In genomic region chr2:30265441-30266015, GRCh38 we compare ENCODE assay signal across 11 cellular contexts. TPM values are rescaled to one million over a fixed set of nuclear protein-coding genes. Genes with fewer than 3 reads are reported as not detected.
DNase-seq lines count a peak whose midpoint lies in the region; ATAC-seq and TF ChIP-seq lines count a peak whose summit lies in the region.
"Had no signal": no experiment of that assay in that cellular context is flagged by ENCODE, and none has a peak within 500 bp of the region (broad histone marks: within the 10 kb centered on the region; RNA-seq: fewer than 3 reads in every experiment).

No MANE protein-coding gene starts in this region.

- TF ChIP-seq POLR2A in IMR-90 (IDR thresholded peaks at IDR 0.05; ENCODE audit: low read depth, low read length): no peak

- H3K4me1 Mint-ChIP-seq in naive B cell (peaks cover 51 to 95% (median 79%) of the 10 kb centered on the region in 3 donors), CD14-positive monocyte (peaks cover 30% of the 10 kb centered on the region)

- peak overlapping the region; percentile 97 for H2BK5ac ChIP-seq in IMR-90 (ENCODE audit: low read depth, low read length, poor library complexity, severe bottlenecking)

- H3K4me3 Mint-ChIP-seq in naive B cell: peak overlapping the region in 7 of 8 donors; percentile 53 to 89 (median 78)
- peak overlapping the region in 1 of 2 donors; percentile 90 for H3K4me3 Mint-ChIP-seq in CD14-positive monocyte
- H3K4me3 Mint-ChIP-seq: type B pancreatic cell had no signal

- H2AK5ac ChIP-seq in IMR-90 (ENCODE audit: low read depth, low read length): peak overlapping the region; percentile 72; the same call in 1 of the 2 replicates

- H3K14ac ChIP-seq in IMR-90 (replicated peaks; ENCODE audit: low read depth, low read length): peak overlapping the region; percentile 94

- peaks cover 4% of the 10 kb centered on the region for H3K36me3 ChIP-seq in IMR-90 (ENCODE audit: control insufficient read depth, insufficient read depth, low read length)

- CTCF ChIA-PET in IMR-90 (lab: Yijun Ruan, JAX): interaction anchor here (0.6 to 1.0 kb wide), 3 partner anchors 11 to 27 kb away, joined by 3 to 5 read pairs (median 4); no protein-coding TSS in a partner anchor

- peak overlapping the region; percentile 81 for H3K9ac ChIP-seq in IMR-90 (ENCODE audit: low read depth, low read length)

- H2AK9ac ChIP-seq in IMR-90 (replicated peaks; ENCODE audit: low read depth, low read length, poor library complexity): no peak overlapping the region

- peak overlapping the region; percentile 71 for H3K56ac ChIP-seq in IMR-90 (ENCODE audit: extremely low read depth, insufficient read depth, low read length)

- H3K27ac Mint-ChIP-seq in naive B cell (peak overlapping the region; percentile 79 to 98 (median 94)), CD14-positive monocyte (peak overlapping the region in 3 of 7 donors; percentile 47 to 91 (median 63))
- H3K27ac Mint-ChIP-seq: type B pancreatic cell had no signal

- peaks cover 6 to 22% of the 10 kb centered on the region in 2 donors for H3K36me3 Mint-ChIP-seq in naive B cell
- peaks cover 0 to 1% of the 10 kb centered on the region in 2 donors for H3K36me3 Mint-ChIP-seq in CD14-positive monocyte

- H3K27me3 Mint-ChIP-seq in naive B cell (no peaks in the 10 kb centered on the region), CD14-positive monocyte (ENCODE audit: low read depth in 3 of 3) (peaks cover 3 to 7% (median 6%) of the 10 kb centered on the region in 3 donors)
- H3K27me3 Mint-ChIP-seq: type B pancreatic cell had no signal

- peak overlapping the region; percentile 100 for H4K5ac ChIP-seq in IMR-90 (ENCODE audit: low read depth, low read length)

- TF ChIP-seq CTCF in AG10803 (conservative IDR thresholded peaks at IDR 0.05; ENCODE audit: low read length) (no peak), IMR-90 (conservative IDR thresholded peaks at IDR 0.05; ENCODE audit: low read depth, low read length) (no peak), astrocyte of the spinal cord (IDR thresholded peaks at IDR 0.05; ENCODE audit: low read depth, low read length) (no peak), CD14-positive monocyte (IDR thresholded peaks at IDR 0.05) (no peak)

- H2BK120ac ChIP-seq in IMR-90 (ENCODE audit: low read depth, low read length): peak overlapping the region; percentile 98

- H2BK15ac ChIP-seq in IMR-90 (ENCODE audit: low read depth, low read length): peak overlapping the region; percentile 84; the same call in 1 of the 3 replicates

- peak overlapping the region; percentile 79 for H3K4me2 ChIP-seq in IMR-90 (ENCODE audit: low read depth, low read length)

- BruUV-seq in IMR-90 (replicated peaks; lab: Mats Ljungman, UMichigan): no TSS peak

- H3K79me1 ChIP-seq in IMR-90 (ENCODE audit: low read depth in 1 of 2, low read length in 2 of 2): peaks cover 7 to 13% of the 10 kb centered on the region in 2 experiments; a peak in 2 of 4 replicates

- H4K91ac ChIP-seq in IMR-90 (ENCODE audit: insufficient read depth, low read depth, low read length): peak overlapping the region; percentile 99

- H2AFZ ChIP-seq in IMR-90 (replicated peaks; ENCODE audit: low read length, poor library complexity): peak overlapping the region; percentile 36

- intact Hi-C loops in IMR-90 (cut with micrococcal nuclease): no loop called here
- intact Hi-C loops in CD14-positive monocyte (cut with micrococcal nuclease): no loop called here

- no peaks in the 10 kb centered on the region for H3K27me3 ChIP-seq in IMR-90 (ENCODE audit: control insufficient read depth, insufficient read depth, low read length)

- peak overlapping the region; percentile 99 for H3K4ac ChIP-seq in IMR-90 (ENCODE audit: low read depth, low read length)

- peak overlapping the region; percentile 99 for H2BK20ac ChIP-seq in IMR-90 (ENCODE audit: low read depth, low read length)

- in situ Hi-C loops in IMR-90 (cut with MboI; ENCODE audit: low sequenced_read_pairs) (no loop called here), astrocyte of the spinal cord (cut with HindIII; ENCODE audit: low sequenced_read_pairs) (no loop called here)

- peak overlapping the region; percentile 93 to 95 for H4K8ac ChIP-seq in IMR-90 (ENCODE audit: low read depth in 2 of 2, low read length in 2 of 2)

- peaks cover 11% of the 10 kb centered on the region for H3K4me1 ChIP-seq in IMR-90 (ENCODE audit: control insufficient read depth, insufficient read depth, low read length)

- POLR2A ChIA-PET in IMR-90 (lab: Charles Lee; ENCODE audit: unreplicated experiment): interaction anchor here (0.7 kb wide), 1 partner anchor 9 kb away, joined by 3 read pairs; no protein-coding TSS in a partner anchor

- peaks cover 0 to 13% (median 4%) of the 10 kb centered on the region in 7 donors for H3K9me3 Mint-ChIP-seq in naive B cell
- peaks cover 0 to 11% (median 7%) of the 10 kb centered on the region in 7 donors for H3K9me3 Mint-ChIP-seq in CD14-positive monocyte
- H3K9me3 Mint-ChIP-seq: type B pancreatic cell had no signal

- peak overlapping the region; percentile 100 for H3K18ac ChIP-seq in IMR-90 (ENCODE audit: low read depth, low read length)

- H4K20me1 ChIP-seq in IMR-90 (ENCODE audit: insufficient read depth, low read length): peaks cover under 1% of the 10 kb centered on the region; the same call in 1 of the 2 replicates

- H3K9me3 ChIP-seq in IMR-90 (ENCODE audit: control insufficient read depth, insufficient read depth, low read length): peaks cover 9% of the 10 kb centered on the region

- H3K27ac ChIP-seq in IMR-90 (ENCODE audit: insufficient read depth, low read length): peak overlapping the region; percentile 100

- dilution Hi-C loops in IMR-90 (cut with HindIII; ENCODE audit: low sequenced_read_pairs, unreplicated experiment): no loop called here

- peak overlapping the region; percentile 89; the same call in 1 of the 2 replicates for H3K23ac ChIP-seq in IMR-90 (ENCODE audit: low read depth, low read length)

- ATAC-seq in IMR-90 (ENCODE audit: low read depth) (peak; percentile 24), naive B cell (ENCODE audit: low read depth in 2 of 2) (no peak)

- DNase-seq in AG10803 (ENCODE audit: low read depth): peak; percentile 72
- peak; percentile 70 for DNase-seq in IMR-90
- peak; percentile 58 for DNase-seq in astrocyte of the spinal cord (ENCODE audit: low read depth, low spot score)
- no peak for DNase-seq in naive B cell
- DNase-seq in CD14-positive monocyte (ENCODE audit: low spot score): no peak
- no peak for DNase-seq in cerebellar cortex (ENCODE audit: low spot score)
- no peak for DNase-seq in NCI-H187 treated with DMSO at 0.1 percent for 48 hours (lab: John Stamatoyannopoulos, UW)
- DNase-seq in pons (ENCODE audit: low spot score): no peak
- DNase-seq: DND-41, NCI-H774 had no signal

- H3K4me3 ChIP-seq in AG10803 (ENCODE audit: low read length) (peak overlapping the region; percentile 4; the same call in 1 of the 2 replicates), IMR-90 (ENCODE audit: insufficient read depth, low read depth, low read length) (no peak overlapping the region), astrocyte of the spinal cord (ENCODE audit: low read depth, low read length) (no peak overlapping the region)

- H3K9me1 ChIP-seq in IMR-90 (ENCODE audit: insufficient read depth, low read length): peaks cover 8% of the 10 kb centered on the region

- TF ChIP-seq RAD21 in IMR-90 (IDR thresholded peaks at IDR 0.05; ENCODE audit: low read length): no peak

- no CpG with 5 or more reads among the region's 2 CpGs for WGBS in IMR-90 (ENCODE audit: extremely low coverage in 2 of 2, insufficient read length in 1 of 2), 2 experiments

TF ChIP-seq in IMR-90, 13 proteins besides CTCF, POLR2A, EP300 and RAD21:
- TF ChIP-seq MAFK (IDR thresholded peaks at IDR 0.05; ENCODE audit: low read depth, low read length) (no peak), CEBPB (IDR thresholded peaks at IDR 0.05; ENCODE audit: low read depth, low read length) (peak; percentile 79), BHLHE40 (IDR thresholded peaks at IDR 0.05; ENCODE audit: low read depth, low read length) (no peak), RFX5 (IDR thresholded peaks at IDR 0.05; ENCODE audit: low read depth, low read length) (no peak), CHD1 (IDR thresholded peaks at IDR 0.05; ENCODE audit: low read depth, low read length) (no peak), FOS (IDR thresholded peaks at IDR 0.05; ENCODE audit: low read depth, low read length) (peak; percentile 61; the same call in 1 of the 2 replicates), RCOR1 (IDR thresholded peaks at IDR 0.05; ENCODE audit: insufficient replicate concordance, low read length) (no peak)

RNA-seq across cellular contexts. Expression of gene LBH, which starts 34.2 kb away (rescaled TPM):
- 155 and 158 TPM in 2 replicates for total RNA-seq in IMR-90 (2012; rRNA removed)
- 163 and 202 TPM in 2 replicates for polyA plus RNA-seq in IMR-90 (2012; rRNA removed)
- polyA plus RNA-seq in IMR-90 (2012; cell fraction: cytosol; rRNA removed): 108 and 247 TPM in 2 replicates
- 92.9 and 150 TPM in 2 replicates for polyA plus RNA-seq in IMR-90 (2012; cell fraction: nucleus; rRNA removed; ENCODE audit: low replicate concordance)
- 100 to 1,000 TPM; 191 to 297 (median 221) TPM for polyA plus RNA-seq in naive B cell (ENCODE audit: low read depth in 6 of 6)
- under 1 TPM; 0.42 to 0.76 TPM for polyA plus RNA-seq in CD14-positive monocyte

Comparison
In these comparisons a context has a peak if more than half of its experiments do, and no peak if none do; other contexts are left out.
1. DNase-seq: peak in AG10803 (single experiment), IMR-90 (single experiment) and astrocyte of the spinal cord (single experiment); none in naive B cell (single experiment), CD14-positive monocyte (single experiment), cerebellar cortex (single experiment), NCI-H187 treated with DMSO at 0.1 percent for 48 hours (single experiment) and pons (single experiment).
2. RNA of gene LBH, which starts 34.2 kb away (polyA plus RNA-seq): 191 to 297 TPM in naive B cell and 92.9 to 247 TPM in IMR-90; 0.42 to 0.76 TPM in CD14-positive monocyte; every median in the first group is over 10 times any median in the second.